8 cellular contexts compared by ENCODE assay signal in the genomic region with DNA sequence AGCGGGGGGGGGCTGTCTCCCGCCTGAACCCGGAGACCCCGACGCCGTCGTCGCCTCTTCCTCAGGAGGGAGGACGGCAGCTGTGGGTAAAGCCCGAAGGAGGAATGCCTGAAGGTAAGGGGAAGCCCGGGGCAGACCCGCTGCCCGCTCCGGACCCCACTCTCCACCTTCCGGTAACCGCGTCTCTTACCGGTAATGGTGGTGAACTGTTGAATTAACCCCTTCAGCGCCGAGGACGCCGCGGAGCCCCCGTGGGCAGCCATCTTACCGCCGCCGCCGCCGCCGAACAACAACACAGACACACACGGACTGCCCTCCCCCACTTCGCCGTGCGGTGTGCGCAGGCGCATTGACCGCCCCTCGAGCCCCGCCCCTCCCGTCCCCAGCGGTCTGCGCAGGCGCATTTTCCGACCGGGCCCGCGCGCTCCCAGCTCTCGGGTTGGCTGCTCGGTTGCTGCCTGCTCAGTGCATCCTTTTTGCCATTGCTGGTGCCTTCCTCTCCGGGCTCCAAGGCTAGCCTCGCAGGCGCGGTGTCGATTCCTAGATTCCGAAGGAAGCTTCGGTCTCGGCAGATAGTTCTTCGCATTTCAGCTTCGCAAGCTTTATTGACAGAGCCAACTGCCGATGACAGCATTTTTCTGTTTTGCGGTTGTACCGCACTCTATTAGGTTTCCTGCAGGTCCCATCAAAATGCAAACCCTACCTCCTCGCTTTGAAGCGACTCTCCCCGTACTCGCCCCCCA. TPM values are rescaled to one million over a fixed set of nuclear protein-coding genes. Genes with fewer than 3 reads are reported as not detected.
DNase-seq lines count a peak whose midpoint lies in the region; ATAC-seq, FAIRE-seq and TF ChIP-seq lines count a peak whose summit lies in the region.

A gene with protein sequence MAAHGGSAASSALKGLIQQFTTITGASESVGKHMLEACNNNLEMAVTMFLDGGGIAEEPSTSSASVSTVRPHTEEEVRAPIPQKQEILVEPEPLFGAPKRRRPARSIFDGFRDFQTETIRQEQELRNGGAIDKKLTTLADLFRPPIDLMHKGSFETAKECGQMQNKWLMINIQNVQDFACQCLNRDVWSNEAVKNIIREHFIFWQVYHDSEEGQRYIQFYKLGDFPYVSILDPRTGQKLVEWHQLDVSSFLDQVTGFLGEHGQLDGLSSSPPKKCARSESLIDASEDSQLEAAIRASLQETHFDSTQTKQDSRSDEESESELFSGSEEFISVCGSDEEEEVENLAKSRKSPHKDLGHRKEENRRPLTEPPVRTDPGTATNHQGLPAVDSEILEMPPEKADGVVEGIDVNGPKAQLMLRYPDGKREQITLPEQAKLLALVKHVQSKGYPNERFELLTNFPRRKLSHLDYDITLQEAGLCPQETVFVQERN (minus strand): TSS at position 291 of the 743 bp plus-strand sequence. CDS start 28 bp downstream, at position 263.

- H3K27ac ChIP-seq in AG04450 (ENCODE audit: low read depth, low read length) (peak within 1 kb of the TSS; percentile 73), small intestine (ENCODE audit: low read depth in 1 of 2, low read length in 1 of 2) (peak within 1 kb of the TSS; percentile 78 to 95)

- 0 to 1% (median 1%) methylated on average over 48 to 67 of the region's 67 CpGs for WGBS in small intestine, 3 donors

- CTCF ChIA-PET in AG04450 (lab: Charles Lee) (no interaction called here), WTC11 (lab: Charles Lee) (interaction anchor here (0.6 to 1.4 kb wide), 4 partner anchors 15 to 1842 kb away, joined by 3 to 4 read pairs (median 3); no protein-coding TSS in a partner anchor)

- H3K4me3 ChIP-seq in AG04450 (ENCODE audit: low read depth, low read length) = peak within 1 kb of the TSS; percentile 94
- peak within 1 kb of the TSS; percentile 92 to 99 for H3K4me3 ChIP-seq in cardiac fibroblast (replicated peaks in 1 of 2; ENCODE audit: low read depth in 2 of 2, low read length in 2 of 2)
- H3K4me3 ChIP-seq in small intestine (ENCODE audit: low read depth in 1 of 2, low read length in 2 of 2) = peak within 1 kb of the TSS; percentile 96

- H3K36me3 Mint-ChIP-seq in WTC11 = peaks cover 4% of the 10 kb centered on the region

- DNase-seq in AG04450 (ENCODE audit: low read depth, low spot score) (peak; percentile 85), NCI-H226 (peak; percentile 78), WTC11 (ENCODE audit: low spot score) (peak; percentile 97), cardiac fibroblast (ENCODE audit: low read depth in 2 of 2) (peak; percentile 94 to 96), iPS-NIHi11 (ENCODE audit: low spot score) (peak; percentile 99), small intestine (peak; percentile 95)

- no peak for TF ChIP-seq CTCF in AG04450 (IDR thresholded peaks at IDR 0.05; ENCODE audit: low read depth, low read length)
- no peak for TF ChIP-seq CTCF in WTC11 (IDR thresholded peaks at IDR 0.05)
- no peak for TF ChIP-seq CTCF in cardiac fibroblast (IDR thresholded peaks at IDR 0.05; ENCODE audit: low read depth, low read length)

- H3K9me3 ChIP-seq in AG04450 (ENCODE audit: control insufficient read depth, insufficient read depth, low read length) (no peaks in the 10 kb centered on the region; the same call in 1 of the 2 replicates), small intestine (ENCODE audit: control insufficient read depth, low read depth) (no peaks in the 10 kb centered on the region)

- H3K4me1 Mint-ChIP-seq in WTC11 = peaks cover 14% of the 10 kb centered on the region

- peak; percentile 82 for ATAC-seq in GM18909 (IDR thresholded peaks at IDR 0.05; ENCODE audit: poor library complexity, unreplicated experiment)
- peak; percentile 80 for ATAC-seq in HG03159 (IDR thresholded peaks at IDR 0.05; ENCODE audit: unreplicated experiment)
- ATAC-seq in WTC11 = peak; percentile 95

- no peak for FAIRE-seq in small intestine (lab: Jason Lieb, UNC)

- no peaks in the 10 kb centered on the region for H3K4me1 ChIP-seq in small intestine (ENCODE audit: control insufficient read depth in 2 of 2, insufficient read depth in 1 of 2, low read depth in 1 of 2, low read length in 1 of 2)

- H3K4me3 Mint-ChIP-seq in WTC11 = peak within 1 kb of the TSS; percentile 85

- H3K27me3 ChIP-seq in AG04450 (ENCODE audit: control insufficient read depth, insufficient read depth, low read length) = no peaks in the 10 kb centered on the region
- H3K27me3 ChIP-seq in small intestine (ENCODE audit: control insufficient read depth in 2 of 2, insufficient read depth in 2 of 2, low read length in 2 of 2) = no peaks in the 10 kb centered on the region

- no peaks in the 10 kb centered on the region for H3K27me3 Mint-ChIP-seq in WTC11 (ENCODE audit: low read depth)

- no peaks in the 10 kb centered on the region for H3K9me3 Mint-ChIP-seq in WTC11

- no peaks in the 10 kb centered on the region for H3K36me3 ChIP-seq in small intestine (ENCODE audit: control insufficient read depth in 2 of 2, insufficient read depth in 2 of 2, low read length in 2 of 2)

- POLR2A ChIA-PET in AG04450 (lab: Yijun Ruan, JAX) = interaction anchor here (0.6 to 1.1 kb wide), 9 partner anchors 9 to 352 kb away, joined by 3 to 12 read pairs (median 5); a partner anchor contains a TSS
- POLR2A ChIA-PET in WTC11 (lab: Charles Lee) = interaction anchor here (0.6 to 1.5 kb wide), 9 partner anchors 11 to 997 kb away, joined by 3 to 6 read pairs (median 4); a partner anchor contains a TSS

- peak within 1 kb of the TSS; percentile 91 for H3K27ac Mint-ChIP-seq in WTC11

TF ChIP-seq in WTC11, 78 proteins besides CTCF, POLR2A, EP300 and RAD21 (continues in another document):
- TF ChIP-seq, protein P1, sequence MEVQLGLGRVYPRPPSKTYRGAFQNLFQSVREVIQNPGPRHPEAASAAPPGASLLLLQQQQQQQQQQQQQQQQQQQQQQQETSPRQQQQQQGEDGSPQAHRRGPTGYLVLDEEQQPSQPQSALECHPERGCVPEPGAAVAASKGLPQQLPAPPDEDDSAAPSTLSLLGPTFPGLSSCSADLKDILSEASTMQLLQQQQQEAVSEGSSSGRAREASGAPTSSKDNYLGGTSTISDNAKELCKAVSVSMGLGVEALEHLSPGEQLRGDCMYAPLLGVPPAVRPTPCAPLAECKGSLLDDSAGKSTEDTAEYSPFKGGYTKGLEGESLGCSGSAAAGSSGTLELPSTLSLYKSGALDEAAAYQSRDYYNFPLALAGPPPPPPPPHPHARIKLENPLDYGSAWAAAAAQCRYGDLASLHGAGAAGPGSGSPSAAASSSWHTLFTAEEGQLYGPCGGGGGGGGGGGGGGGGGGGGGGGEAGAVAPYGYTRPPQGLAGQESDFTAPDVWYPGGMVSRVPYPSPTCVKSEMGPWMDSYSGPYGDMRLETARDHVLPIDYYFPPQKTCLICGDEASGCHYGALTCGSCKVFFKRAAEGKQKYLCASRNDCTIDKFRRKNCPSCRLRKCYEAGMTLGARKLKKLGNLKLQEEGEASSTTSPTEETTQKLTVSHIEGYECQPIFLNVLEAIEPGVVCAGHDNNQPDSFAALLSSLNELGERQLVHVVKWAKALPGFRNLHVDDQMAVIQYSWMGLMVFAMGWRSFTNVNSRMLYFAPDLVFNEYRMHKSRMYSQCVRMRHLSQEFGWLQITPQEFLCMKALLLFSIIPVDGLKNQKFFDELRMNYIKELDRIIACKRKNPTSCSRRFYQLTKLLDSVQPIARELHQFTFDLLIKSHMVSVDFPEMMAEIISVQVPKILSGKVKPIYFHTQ (CRISPR knock-in tag; IDR thresholded peaks at IDR 0.05) = no peak
- TF ChIP-seq EMX1 (CRISPR knock-in tag; IDR thresholded peaks at IDR 0.05) (no peak), ZNF138 (CRISPR knock-in tag; conservative IDR thresholded peaks at IDR 0.05) (no peak), ZNF121 (CRISPR knock-in tag; IDR thresholded peaks at IDR 0.05) (no peak), FOXK1 (CRISPR knock-in tag; IDR thresholded peaks at IDR 0.05) (peak; percentile 96), MYBL2 (CRISPR knock-in tag; IDR thresholded peaks at IDR 0.05) (0 out of 2 replicates have a peak, but pooled peaks have one; percentile 67)
- TF ChIP-seq, protein P2, sequence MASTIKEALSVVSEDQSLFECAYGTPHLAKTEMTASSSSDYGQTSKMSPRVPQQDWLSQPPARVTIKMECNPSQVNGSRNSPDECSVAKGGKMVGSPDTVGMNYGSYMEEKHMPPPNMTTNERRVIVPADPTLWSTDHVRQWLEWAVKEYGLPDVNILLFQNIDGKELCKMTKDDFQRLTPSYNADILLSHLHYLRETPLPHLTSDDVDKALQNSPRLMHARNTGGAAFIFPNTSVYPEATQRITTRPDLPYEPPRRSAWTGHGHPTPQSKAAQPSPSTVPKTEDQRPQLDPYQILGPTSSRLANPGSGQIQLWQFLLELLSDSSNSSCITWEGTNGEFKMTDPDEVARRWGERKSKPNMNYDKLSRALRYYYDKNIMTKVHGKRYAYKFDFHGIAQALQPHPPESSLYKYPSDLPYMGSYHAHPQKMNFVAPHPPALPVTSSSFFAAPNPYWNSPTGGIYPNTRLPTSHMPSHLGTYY (CRISPR knock-in tag; IDR thresholded peaks at IDR 0.05) = no peak
- TF ChIP-seq, protein P3, sequence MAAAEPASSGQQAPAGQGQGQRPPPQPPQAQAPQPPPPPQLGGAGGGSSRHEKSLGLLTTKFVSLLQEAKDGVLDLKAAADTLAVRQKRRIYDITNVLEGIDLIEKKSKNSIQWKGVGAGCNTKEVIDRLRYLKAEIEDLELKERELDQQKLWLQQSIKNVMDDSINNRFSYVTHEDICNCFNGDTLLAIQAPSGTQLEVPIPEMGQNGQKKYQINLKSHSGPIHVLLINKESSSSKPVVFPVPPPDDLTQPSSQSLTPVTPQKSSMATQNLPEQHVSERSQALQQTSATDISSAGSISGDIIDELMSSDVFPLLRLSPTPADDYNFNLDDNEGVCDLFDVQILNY (CRISPR knock-in tag; IDR thresholded peaks at IDR 0.05) = no peak; the same call in 1 of the 2 replicates
- TF ChIP-seq, protein P4, sequence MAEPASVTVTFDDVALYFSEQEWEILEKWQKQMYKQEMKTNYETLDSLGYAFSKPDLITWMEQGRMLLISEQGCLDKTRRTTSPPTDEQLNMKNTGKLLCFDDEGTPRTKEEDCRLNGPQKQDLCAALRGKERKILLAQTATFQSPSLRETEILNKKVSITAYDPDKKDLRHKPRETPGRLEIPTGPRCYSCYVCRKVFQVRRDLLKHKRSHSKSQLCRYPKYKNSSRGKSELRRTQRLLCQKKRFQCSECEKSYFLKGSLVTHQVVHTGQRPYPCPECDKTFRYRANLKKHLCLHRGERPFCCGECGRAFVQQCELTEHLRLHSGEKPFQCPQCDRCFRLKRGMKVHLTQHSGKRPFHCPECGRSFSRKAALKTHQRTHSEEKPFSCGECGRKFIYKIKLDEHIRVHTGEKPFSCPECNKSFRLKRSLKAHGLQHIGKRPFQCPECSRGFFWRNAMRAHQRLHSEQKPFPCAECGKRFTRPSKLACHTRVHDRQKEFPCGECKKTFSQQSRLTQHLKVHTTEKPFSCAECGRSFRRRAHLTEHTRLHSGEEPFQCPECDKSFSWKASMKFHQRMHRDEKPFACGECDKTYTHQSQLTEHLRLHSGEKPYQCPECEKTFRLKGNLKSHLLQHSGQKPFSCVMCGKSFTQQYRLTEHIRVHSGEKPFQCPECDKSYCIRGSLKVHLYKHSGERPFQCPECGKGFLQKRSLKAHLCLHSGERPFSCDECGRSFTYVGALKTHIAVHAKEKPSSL (CRISPR knock-in tag; conservative IDR thresholded peaks at IDR 0.05) = no peak

RNA-seq across cellular contexts. Expression of the gene that starts here (rescaled TPM):
- polyA plus RNA-seq in AG04450 (2011; rRNA removed) (20.6 and 28.6 TPM in 2 replicates), small intestine (1 to 10 TPM; 2.4 to 8.8 (median 2.5) TPM)
- polyA minus RNA-seq in AG04450 (2011; rRNA and poly(A)+ RNA removed) = 29.1 and 38.4 TPM in 2 replicates
- 99.6 to 110 TPM (median 109 TPM) in 3 replicates for total RNA-seq in WTC11 (2021)

Comparison
In these comparisons a context has a peak if more than half of its experiments do, and no peak if none do; other contexts are left out.
1. Peak in every context shown above with its lines: DNase-seq, ATAC-seq, H3K4me3 ChIP-seq and H3K27ac ChIP-seq.